In the genomic region with DNA sequence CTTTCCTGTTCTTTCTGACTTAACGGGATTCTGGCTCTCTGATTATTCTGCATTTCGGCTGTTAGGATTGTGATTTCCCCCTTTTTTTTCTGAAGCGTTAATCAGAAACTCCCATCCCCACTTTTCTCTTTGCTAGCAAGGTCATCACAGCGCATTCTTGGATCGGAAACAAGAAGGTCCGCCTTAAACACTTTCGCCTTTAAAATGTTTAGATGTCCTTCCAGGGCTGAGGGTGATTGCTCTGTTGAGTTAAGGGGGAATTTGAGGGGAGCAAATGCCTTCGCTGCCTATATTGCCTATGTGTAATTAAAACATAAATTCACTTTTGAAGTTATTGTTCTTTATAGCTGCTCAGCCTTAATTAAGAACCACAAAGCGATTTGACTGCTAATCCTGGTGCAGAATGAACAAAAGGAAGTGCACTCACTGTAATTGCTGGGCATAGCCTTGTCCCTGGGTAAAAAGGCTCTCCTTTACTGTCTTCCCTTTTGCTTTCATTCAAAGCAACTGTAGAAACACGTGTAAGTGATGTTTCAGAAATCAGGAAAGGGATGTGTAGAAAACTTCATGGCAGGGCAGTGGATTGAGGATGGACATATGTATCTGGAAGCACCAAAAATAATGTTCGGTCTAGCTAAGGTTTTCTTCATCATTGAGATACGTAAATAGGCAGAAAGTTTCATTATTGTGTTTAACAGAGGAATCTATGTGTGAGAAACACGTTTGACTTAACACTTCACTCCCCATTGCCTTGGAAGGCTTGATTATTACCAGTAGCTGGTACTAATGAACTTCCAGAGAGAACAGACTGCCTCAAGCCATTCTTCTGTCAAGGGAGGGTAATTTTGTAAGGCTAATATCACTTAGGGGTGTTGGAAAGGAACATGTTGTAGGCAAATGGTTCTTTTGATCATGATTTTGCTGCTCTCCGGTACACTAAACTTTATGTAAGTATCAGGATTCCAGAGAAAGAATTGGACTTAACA, we compare ENCODE assay signal across 8 cellular contexts. TPM values are rescaled to one million over a fixed set of nuclear protein-coding genes. Genes with fewer than 3 reads are reported as not detected.
DNase-seq lines count a peak whose midpoint lies in the region; ATAC-seq and TF ChIP-seq lines count a peak whose summit lies in the region.

No MANE protein-coding gene starts in this region.

- ATAC-seq in left colon = no peak

- intact Hi-C loops in cardiac septum (cut with DNase I) (loop anchor here (5.0 kb wide), 2 partner anchors 113 to 208 kb away; no protein-coding TSS in a partner anchor), left colon (cut with DNase I, micrococcal nuclease) (no loop called here)
- intact Hi-C loops in activated CD4-positive, alpha-beta memory T cell treated with anti-CD3 and anti-CD28 coated beads for 36 hours (cut with micrococcal nuclease) = loop anchor here (1.0 kb wide), 1 partner anchor 62 kb away; no protein-coding TSS in a partner anchor

- TF ChIP-seq CTCF in right atrium auricular region (IDR thresholded peaks at IDR 0.05) = no peak

- H3K4me3 ChIP-seq in right atrium auricular region (peak overlapping the region; percentile 88 to 94), iPS-20b (ENCODE audit: low read length) (peak overlapping the region; percentile 93), subcutaneous abdominal adipose tissue (ENCODE audit: low read depth in 1 of 5, low read length in 5 of 5) (peak overlapping the region; percentile 91 to 96 (median 94))

- no peak overlapping the region for H3K27ac Mint-ChIP-seq in activated CD4-positive, alpha-beta memory T cell treated with anti-CD3 and anti-CD28 coated beads for 36 hours

- POLR2A ChIA-PET in activated CD4-positive, alpha-beta memory T cell treated with anti-CD3 and anti-CD28 coated beads for 36 hours (lab: Charles Lee) = interaction anchor here (0.5 kb wide), 1 partner anchor 490 kb away, joined by 3 read pairs; no protein-coding TSS in a partner anchor

- H3K9ac ChIP-seq in iPS-20b (ENCODE audit: low read depth, low read length) (peak overlapping the region; percentile 76), subcutaneous abdominal adipose tissue (ENCODE audit: low read length in 5 of 5) (peak overlapping the region; percentile 82 to 85 (median 83))

- no peak for DNase-seq in right atrium auricular region (ENCODE audit: low spot score)
- no peak for DNase-seq in cardiac septum (ENCODE audit: low spot score)
- no peak for DNase-seq in activated CD4-positive, alpha-beta memory T cell treated with anti-CD3 and anti-CD28 coated beads for 36 hours
- DNase-seq in activated effector memory CD4-positive, alpha-beta T cell treated with anti-CD3 and anti-CD28 coated beads, Interleukin-2, amount 50 U/mL, for 16 hours = no peak
- no peak for DNase-seq in left colon
- DNase-seq in Kasumi-1 (lab: John Stamatoyannopoulos, UW) = no peak

- H3K4me3 Mint-ChIP-seq in activated CD4-positive, alpha-beta memory T cell treated with anti-CD3 and anti-CD28 coated beads for 36 hours = peak overlapping the region; percentile 56

- H3K9me3 Mint-ChIP-seq in activated CD4-positive, alpha-beta memory T cell treated with anti-CD3 and anti-CD28 coated beads for 36 hours = no peaks in the 10 kb centered on the region

- H3K27me3 ChIP-seq in right atrium auricular region = no peaks in the 10 kb centered on the region
- peaks cover 13% of the 10 kb centered on the region; the same call in 1 of the 2 replicates for H3K27me3 ChIP-seq in iPS-20b (ENCODE audit: insufficient read depth, low read length)
- H3K27me3 ChIP-seq in subcutaneous abdominal adipose tissue (ENCODE audit: control insufficient read depth in 5 of 5, insufficient read depth in 4 of 5, low read length in 5 of 5) = no peaks in the 10 kb centered on the region

- peaks cover 69% of the 10 kb centered on the region for H3K27me3 Mint-ChIP-seq in activated CD4-positive, alpha-beta memory T cell treated with anti-CD3 and anti-CD28 coated beads for 36 hours

- H3K36me3 Mint-ChIP-seq in activated CD4-positive, alpha-beta memory T cell treated with anti-CD3 and anti-CD28 coated beads for 36 hours = no peaks in the 10 kb centered on the region

- H3K4me1 Mint-ChIP-seq in activated CD4-positive, alpha-beta memory T cell treated with anti-CD3 and anti-CD28 coated beads for 36 hours (ENCODE audit: low read depth) = peaks cover 16% of the 10 kb centered on the region

- H3K36me3 ChIP-seq in right atrium auricular region = no peaks in the 10 kb centered on the region
- no peaks in the 10 kb centered on the region for H3K36me3 ChIP-seq in iPS-20b (ENCODE audit: insufficient read depth, low read depth, low read length)
- H3K36me3 ChIP-seq in subcutaneous abdominal adipose tissue (ENCODE audit: control insufficient read depth in 5 of 5, insufficient read depth in 5 of 5, low read length in 5 of 5) = peaks cover 0 to 5% (median 0%) of the 10 kb centered on the region in 5 donors

- peak overlapping the region; percentile 99 to 100 for H3K27ac ChIP-seq in right atrium auricular region
- H3K27ac ChIP-seq in iPS-20b (ENCODE audit: low read length) = no peak overlapping the region
- peak overlapping the region; percentile 99 for H3K27ac ChIP-seq in subcutaneous abdominal adipose tissue (ENCODE audit: low read depth, low read length)

- H3K4me1 ChIP-seq in right atrium auricular region (peaks cover 0 to 46% of the 10 kb centered on the region in 2 donors), iPS-20b (ENCODE audit: insufficient read depth, low read length) (peaks cover 46% of the 10 kb centered on the region), subcutaneous abdominal adipose tissue (ENCODE audit: control insufficient read depth in 5 of 5, insufficient read depth in 5 of 5, low read length in 5 of 5) (peaks cover 7 to 60% (median 56%) of the 10 kb centered on the region in 5 donors)

- CTCF ChIA-PET in activated CD4-positive, alpha-beta memory T cell treated with anti-CD3 and anti-CD28 coated beads for 36 hours (lab: Charles Lee) = interaction anchor here (1.0 kb wide), 1 partner anchor 46 kb away, joined by 3 read pairs; no protein-coding TSS in a partner anchor

- H3K9me3 ChIP-seq in right atrium auricular region (no peaks in the 10 kb centered on the region), iPS-20b (ENCODE audit: insufficient read depth, low read depth, low read length) (no peaks in the 10 kb centered on the region), subcutaneous abdominal adipose tissue (ENCODE audit: control insufficient read depth in 5 of 5, low read length in 5 of 5) (no peaks in the 10 kb centered on the region)

RNA-seq across cellular contexts. Expression of a gene that starts 1.4 kb away (rescaled TPM):
- total RNA-seq in right atrium auricular region (100 to 1,000 TPM; 154 to 159 TPM), cardiac septum (104 TPM), left colon (10 to 100 TPM; 32.3 to 54.8 TPM)
- total RNA-seq in activated CD4-positive, alpha-beta memory T cell treated with anti-CD3 and anti-CD28 coated beads for 36 hours = under 1 TPM; 0.19 to 0.22 TPM

Comparison
In these comparisons a context has a peak if more than half of its experiments do, and no peak if none do; other contexts are left out.
1. RNA of a gene that starts 1.4 kb away (total RNA-seq): 154 to 159 TPM in right atrium auricular region, 104 TPM in cardiac septum (single experiment) and 32.3 to 54.8 TPM in left colon; 0.19 to 0.22 TPM in activated CD4-positive, alpha-beta memory T cell treated with anti-CD3 and anti-CD28 coated beads for 36 hours; every median in the first group is over 10 times any median in the second.
2. intact Hi-C loops: an anchor here in cardiac septum (5.0 kb wide) and activated CD4-positive, alpha-beta memory T cell treated with anti-CD3 and anti-CD28 coated beads for 36 hours (1.0 kb wide); none called in left colon.
3. Peak in every context shown above with its lines, with median percentiles within 50 percentile points of each other: H3K4me3 ChIP-seq.